In the genomic region with DNA sequence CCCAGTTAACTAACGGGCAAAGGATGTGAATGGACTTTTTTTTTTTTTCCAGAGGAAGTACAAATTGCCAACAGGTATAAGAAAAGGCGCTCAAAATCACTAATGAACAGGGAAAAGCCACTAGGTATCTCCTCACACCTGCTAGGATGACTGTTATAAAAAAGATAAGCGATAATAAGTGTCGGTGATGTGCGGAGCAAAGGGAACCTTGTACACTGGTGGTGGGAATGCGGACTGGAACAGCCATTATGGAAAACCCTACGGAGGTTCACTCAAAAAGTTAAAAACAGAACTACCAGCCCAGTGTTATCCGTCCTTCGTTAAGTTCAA, we compare ENCODE assay signal across 9 cellular contexts. TPM values are rescaled to one million over a fixed set of nuclear protein-coding genes. Genes with fewer than 3 reads are reported as not detected.
A peak's percentile ranks its signal among the peaks of the same experiment; 100 is the strongest.
DNase-seq lines count a peak whose midpoint lies in the region; ATAC-seq and TF ChIP-seq lines count a peak whose summit lies in the region.
"Had no signal": no experiment of that assay in that cellular context is flagged by ENCODE, and none has a peak within 500 bp of the region (broad histone marks: within the 10 kb centered on the region; RNA-seq: fewer than 3 reads in every experiment).

No MANE protein-coding gene starts in this region.

- BruUV-seq in Caco-2 (replicated peaks; lab: Mats Ljungman, UMichigan): TSS peak; percentile 79

- H3K4me3 Mint-ChIP-seq in Caco-2 (ENCODE audit: unreplicated experiment) (peak overlapping the region; percentile 93), T-helper 17 cell (peak overlapping the region; percentile 19)

- TF ChIP-seq CTCF in Caco-2 (IDR thresholded peaks at IDR 0.05; ENCODE audit: insufficient read depth in 1 of 2, low read depth in 1 of 2, low read length in 1 of 2, severe bottlenecking in 1 of 2, unreplicated experiment in 1 of 2): no peak
- no peak for TF ChIP-seq CTCF in fibroblast of the aortic adventitia (IDR thresholded peaks at IDR 0.05; ENCODE audit: insufficient read depth, low read length)
- no peak for TF ChIP-seq CTCF in ovary (IDR thresholded peaks at IDR 0.05)

- H3K4me3 ChIP-seq in Caco-2 (ENCODE audit: low read depth, low read length) (peak overlapping the region; percentile 87), fibroblast of the aortic adventitia (ENCODE audit: low read depth, low read length) (peak overlapping the region; percentile 60), ovary (peak overlapping the region; percentile 73)

- intact Hi-C loops in Caco-2 (cut with micrococcal nuclease; ENCODE audit: unreplicated experiment) (loop anchor here (1.0 to 10.0 kb wide), 3 partner anchors 54 to 578 kb away; partner anchors contain the start of genes ADGB and SHPRH), ovary (cut with DNase I) (no loop called here)

- no peaks in the 10 kb centered on the region for H3K9me3 Mint-ChIP-seq in Caco-2 (ENCODE audit: unreplicated experiment)

- peak overlapping the region; percentile 82 to 97 for H3K27ac ChIP-seq in ovary

- H3K9me3 ChIP-seq in Caco-2 (no peaks in the 10 kb centered on the region), T-helper 17 cell (ENCODE audit: control insufficient read depth, low read length, poor library complexity, severe bottlenecking) (no peaks in the 10 kb centered on the region), ovary (no peaks in the 10 kb centered on the region)

- ATAC-seq in T-helper 17 cell (no peak), HG02678 (IDR thresholded peaks at IDR 0.05; ENCODE audit: unreplicated experiment) (no peak), GM21390 (IDR thresholded peaks at IDR 0.05; ENCODE audit: unreplicated experiment) (no peak)

- no peak for TF ChIP-seq EP300 in ovary (IDR thresholded peaks at IDR 0.05)

- H3K4me1 Mint-ChIP-seq in Caco-2 (ENCODE audit: low read depth, unreplicated experiment) (no peaks in the 10 kb centered on the region), T-helper 17 cell (peaks cover 5% of the 10 kb centered on the region)

- H3K27me3 ChIP-seq in Caco-2 (replicated peaks; ENCODE audit: control insufficient read depth, insufficient read depth, low read length) (no peaks in the 10 kb centered on the region), ovary (no peaks in the 10 kb centered on the region)

- DNase-seq in Caco-2 (no peak), T-helper 17 cell (no peak), fibroblast of the aortic adventitia (ENCODE audit: low read depth) (peak; percentile 42), ovary (no peak), NCI-H526 (lab: John Stamatoyannopoulos, UW) (no peak), AG08395 (ENCODE audit: low spot score) (no peak)
- DNase-seq: cerebellar nuclear complex had no signal

- no peak for TF ChIP-seq POLR2A in ovary (IDR thresholded peaks at IDR 0.05)

- H3K27ac Mint-ChIP-seq in Caco-2 (ENCODE audit: unreplicated experiment): no peak overlapping the region
- H3K27ac Mint-ChIP-seq in T-helper 17 cell: no peak overlapping the region

- H3K27me3 Mint-ChIP-seq in Caco-2 (ENCODE audit: insufficient read depth, unreplicated experiment) (peaks cover 2% of the 10 kb centered on the region), T-helper 17 cell (peaks cover 47% of the 10 kb centered on the region)

- 61 to 67% (median 62%) methylated on average over 9 of the region's 9 CpGs for WGBS in ovary, 3 donors

- peaks cover 8% of the 10 kb centered on the region for H3K4me1 ChIP-seq in Caco-2
- peaks cover 5% of the 10 kb centered on the region for H3K4me1 ChIP-seq in ovary (ENCODE audit: insufficient read depth)

- H3K36me3 Mint-ChIP-seq in Caco-2 (ENCODE audit: insufficient read depth, unreplicated experiment) (no peaks in the 10 kb centered on the region), T-helper 17 cell (ENCODE audit: low read depth) (peaks cover 2% of the 10 kb centered on the region)

- POLR2A ChIA-PET in Caco-2 (lab: Charles Lee): no interaction called here

- H3K36me3 ChIP-seq in Caco-2 (ENCODE audit: control insufficient read depth, insufficient read depth, low read length) (no peaks in the 10 kb centered on the region), ovary (no peaks in the 10 kb centered on the region)

- CTCF ChIA-PET in Caco-2 (lab: Charles Lee): no interaction called here

RNA-seq across cellular contexts. Expression of gene RAB32, which starts 0.8 kb away (rescaled TPM):
- total RNA-seq in Caco-2 (2022): 9.0 and 11.8 TPM in 2 replicates
- 10 to 100 TPM in 1 of 2 donors, 1 to 10 TPM in 1; 2.1 to 22.5 TPM for total RNA-seq in T-helper 17 cell
- total RNA-seq in fibroblast of the aortic adventitia (ENCODE audit: low replicate concordance): 20.8 and 71.7 TPM in 2 replicates
- total RNA-seq in ovary: 10 to 100 TPM; 10.7 to 16.4 (median 12.4) TPM
- polyA plus RNA-seq in ovary: 10 to 100 TPM; 13.0 to 27.7 TPM

RNA-seq across cellular contexts. Expression of gene ADGB, which starts 55.9 kb away (rescaled TPM):
- not detected in 2 replicates for total RNA-seq in Caco-2 (2022)
- total RNA-seq in T-helper 17 cell: not detected
- not detected in 2 replicates for total RNA-seq in fibroblast of the aortic adventitia (ENCODE audit: low replicate concordance)
- 10 to 100 TPM in 1 of 7 donors, under 1 TPM in 4, not detected in 2; 0.60 to 16.5 (median 0.72) TPM for total RNA-seq in ovary
- polyA plus RNA-seq in ovary: not detected
